Comparison of ENCODE assay signal across 10 cellular contexts in the genomic region with DNA sequence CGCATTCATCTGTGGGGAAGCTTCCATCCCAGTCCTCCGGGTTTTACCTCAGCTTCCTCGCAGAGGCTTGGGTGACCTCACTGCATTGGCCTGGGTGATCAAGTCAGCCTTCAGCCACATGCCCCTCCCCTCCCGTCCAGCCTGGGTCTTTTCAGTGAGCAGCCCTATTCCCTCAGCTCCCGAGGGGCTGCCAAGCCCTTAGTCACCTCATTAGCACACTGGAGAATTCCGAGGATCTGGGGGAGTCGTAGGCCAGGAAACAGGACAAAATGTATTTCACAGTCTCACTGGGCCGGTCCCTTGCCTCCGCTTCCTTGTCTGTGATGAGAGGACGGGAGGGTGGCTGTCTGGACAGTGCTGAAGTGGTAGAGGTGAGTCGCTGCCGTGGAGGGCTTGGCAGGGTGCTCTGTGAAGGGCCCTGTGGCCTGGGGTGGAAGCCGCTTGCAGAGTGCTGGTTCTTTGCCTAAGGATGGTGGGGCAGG. TPM values are rescaled to one million over a fixed set of nuclear protein-coding genes. Genes with fewer than 3 reads are reported as not detected.
DNase-seq lines count a peak whose midpoint lies in the region; ATAC-seq and TF ChIP-seq lines count a peak whose summit lies in the region.
"Had no signal": no experiment of that assay in that cellular context is flagged by ENCODE, and none has a peak within 500 bp of the region (broad histone marks: within the 10 kb centered on the region; RNA-seq: fewer than 3 reads in every experiment).

No MANE protein-coding gene starts in this region.

- intact Hi-C loops in adrenal gland (cut with DNase I) = no loop called here
- intact Hi-C loops in sigmoid colon (cut with DNase I) = loop anchor here (5.0 kb wide), 1 partner anchor 38 kb away; no protein-coding TSS in a partner anchor

- H3K9me3 Mint-ChIP-seq in activated T-helper 17 cell treated with anti-CD3 and anti-CD28 coated beads, Interleukin-2, amount 50 U/mL, for 72 hours = no peaks in the 10 kb centered on the region

- H3K9me3 ChIP-seq in adrenal gland (replicated peaks in 1 of 3) (no peaks in the 10 kb centered on the region), sigmoid colon (no peaks in the 10 kb centered on the region)
- H3K9me3 ChIP-seq: SJSA1 had no signal

- H3K36me3 ChIP-seq in adrenal gland (replicated peaks in 1 of 2) = no peaks in the 10 kb centered on the region
- H3K36me3 ChIP-seq in sigmoid colon = no peaks in the 10 kb centered on the region
- H3K36me3 ChIP-seq: SJSA1 had no signal

- H3K4me1 ChIP-seq in adrenal gland (replicated peaks in 1 of 2) (peaks cover 19 to 55% of the 10 kb centered on the region in 2 donors), sigmoid colon (peaks cover 0 to 54% (median 43%) of the 10 kb centered on the region in 4 donors)

- H3K27ac ChIP-seq in adrenal gland (peak overlapping the region; percentile 60 to 88 (median 83)), sigmoid colon (peak overlapping the region; percentile 43 to 68 (median 59))
- H3K27ac ChIP-seq: SJSA1 had no signal

- H3K4me3 Mint-ChIP-seq in activated T-helper 17 cell treated with anti-CD3 and anti-CD28 coated beads, Interleukin-2, amount 50 U/mL, for 72 hours = no peak overlapping the region

- TF ChIP-seq POLR2A in adrenal gland (IDR thresholded peaks at IDR 0.05) (peak in 1 of 2 donors; percentile 34), sigmoid colon (IDR thresholded peaks at IDR 0.05) (no peak)

- H3K27me3 ChIP-seq in adrenal gland (no peaks in the 10 kb centered on the region), sigmoid colon (no peaks in the 10 kb centered on the region)
- H3K27me3 ChIP-seq: SJSA1 had no signal

- no peak for ATAC-seq in activated T-helper 17 cell treated with anti-CD3 and anti-CD28 coated beads, Interleukin-2, amount 50 U/mL, for 72 hours (replicated peaks)

- TF ChIP-seq EP300 in sigmoid colon (IDR thresholded peaks at IDR 0.05) = no peak

- 28 to 42% (median 38%) methylated on average over 9 to 13 of the region's 13 CpGs for WGBS in adrenal gland, 4 donors
- WGBS in sigmoid colon, 2 donors = 70 to 82% methylated on average over 13 of the region's 13 CpGs

- H3K4me3 ChIP-seq in adrenal gland (peak overlapping the region in 1 of 4 donors; percentile 3), sigmoid colon (no peak overlapping the region)
- H3K4me3 ChIP-seq: SJSA1 had no signal

- TF ChIP-seq CTCF in adrenal gland (IDR thresholded peaks at IDR 0.05) (no peak), sigmoid colon (IDR thresholded peaks at IDR 0.05) (no peak)

- peak; percentile 92 for DNase-seq in ELR (ENCODE audit: low read depth)
- DNase-seq in adrenal gland = peak; percentile 59 to 91 (median 88)
- DNase-seq in hepatic stellate cell (ENCODE audit: low spot score) = peak; percentile 82
- DNase-seq in sigmoid colon = peak; percentile 90
- DNase-seq in KG1 (lab: John Stamatoyannopoulos, UW) = no peak
- no peak for DNase-seq in NCI-H1092 (lab: John Stamatoyannopoulos, UW)
- no peak for DNase-seq in activated CD4-positive, alpha-beta T cell treated with anti-CD3 and anti-CD28 coated beads for 4 hours
- DNase-seq: activated naive CD4-positive, alpha-beta T cell had no signal

- H3K4me1 Mint-ChIP-seq in activated T-helper 17 cell treated with anti-CD3 and anti-CD28 coated beads, Interleukin-2, amount 50 U/mL, for 72 hours = no peaks in the 10 kb centered on the region

- H3K27me3 Mint-ChIP-seq in activated T-helper 17 cell treated with anti-CD3 and anti-CD28 coated beads, Interleukin-2, amount 50 U/mL, for 72 hours = no peaks in the 10 kb centered on the region

- H3K27ac Mint-ChIP-seq in activated T-helper 17 cell treated with anti-CD3 and anti-CD28 coated beads, Interleukin-2, amount 50 U/mL, for 72 hours = no peak overlapping the region

- peaks cover 16% of the 10 kb centered on the region for H3K36me3 Mint-ChIP-seq in activated T-helper 17 cell treated with anti-CD3 and anti-CD28 coated beads, Interleukin-2, amount 50 U/mL, for 72 hours (ENCODE audit: low read depth)

RNA-seq across cellular contexts. Expression of a gene that starts 19.9 kb away (rescaled TPM):
- total RNA-seq in adrenal gland (10 to 100 TPM; 30.4 to 65.1 (median 48.5) TPM), sigmoid colon (10 to 100 TPM; 20.7 to 46.5 (median 28.8) TPM)
- polyA plus RNA-seq in adrenal gland (10 to 100 TPM; 11.4 to 46.6 (median 23.5) TPM), sigmoid colon (10 to 100 TPM in 2 of 3 donors, 1 to 10 TPM in 1; 7.2 to 24.0 (median 11.3) TPM)
- total RNA-seq in activated T-helper 17 cell treated with anti-CD3 and anti-CD28 coated beads, Interleukin-2, amount 50 U/mL, for 72 hours = 10 to 100 TPM; 33.8 to 83.5 TPM

Comparison
In these comparisons a context has a peak if more than half of its experiments do, and no peak if none do; other contexts are left out.
1. DNase-seq: peak in ELR (single experiment), adrenal gland (7 of 7), hepatic stellate cell (single experiment) and sigmoid colon (single experiment); none in KG1 (single experiment), NCI-H1092 (single experiment) and activated CD4-positive, alpha-beta T cell treated with anti-CD3 and anti-CD28 coated beads for 4 hours (0 of 2).